Comparison of ENCODE assay signal across 15 cellular contexts in genomic region chr13:50400035-50400726, GRCh38.
DNase-seq lines count a peak whose midpoint lies in the region; ATAC-seq and TF ChIP-seq lines count a peak whose summit lies in the region.
"Had no signal": no experiment of that assay in that cellular context is flagged by ENCODE, and none has a peak within 500 bp of the region (broad histone marks: within the 10 kb centered on the region; RNA-seq: fewer than 3 reads in every experiment).

No MANE protein-coding gene starts in this region.

- 51% methylated on average over 3 of the region's 3 CpGs for WGBS in right cardiac atrium

- H3K36me3 ChIP-seq in gastrocnemius medialis, result no peaks in the 10 kb centered on the region
- H3K36me3 ChIP-seq: prostate gland, SJCRH30 had no signal

- intact Hi-C loops in right cardiac atrium (cut with DNase I), result no loop called here
- intact Hi-C loops in gastrocnemius medialis (cut with DNase I; ENCODE audit: low total_unique reads), result no loop called here

- peak; percentile 80 to 90 for ATAC-seq in right cardiac atrium
- peak in 1 of 2 donors; percentile 70 for ATAC-seq in gastrocnemius medialis
- ATAC-seq in GM21723 (IDR thresholded peaks at IDR 0.05; ENCODE audit: unreplicated experiment), result no peak
- no peak for ATAC-seq in stimulated activated naive CD8-positive, alpha-beta T cell treated with anti-CD3 and anti-CD28 coated beads, Interleukin-15, amount 100 ng/mL, for 72 hours

- TF ChIP-seq POLR2A in gastrocnemius medialis (IDR thresholded peaks at IDR 0.05), result no peak

- no peaks in the 10 kb centered on the region for H3K4me1 Mint-ChIP-seq in stimulated activated naive CD8-positive, alpha-beta T cell treated with anti-CD3 and anti-CD28 coated beads, Interleukin-15, amount 100 ng/mL, for 72 hours
- H3K4me1 Mint-ChIP-seq: activated B cell treated with CpG ODN at 0.5 μM for 24 hours had no signal

- H3K4me3 Mint-ChIP-seq in stimulated activated naive CD8-positive, alpha-beta T cell treated with anti-CD3 and anti-CD28 coated beads, Interleukin-15, amount 100 ng/mL, for 72 hours, result no peak overlapping the region
- H3K4me3 Mint-ChIP-seq: activated B cell treated with CpG ODN at 0.5 μM for 24 hours; activated T-cell treated with anti-CD3 and anti-CD28 coated beads, Interleukin-2, amount 50 U/mL, for 24 hours had no signal

- H3K9me3 Mint-ChIP-seq in stimulated activated naive CD8-positive, alpha-beta T cell treated with anti-CD3 and anti-CD28 coated beads, Interleukin-15, amount 100 ng/mL, for 72 hours, result no peaks in the 10 kb centered on the region
- H3K9me3 Mint-ChIP-seq: activated B cell treated with CpG ODN at 0.5 μM for 24 hours; activated T-cell treated with anti-CD3 and anti-CD28 coated beads, Interleukin-2, amount 50 U/mL, for 24 hours had no signal

- H3K4me3 ChIP-seq in right cardiac atrium (ENCODE audit: low read length) (no peak overlapping the region), gastrocnemius medialis (no peak overlapping the region)
- H3K4me3 ChIP-seq: prostate gland, SJCRH30, testis had no signal

- H3K9me3 ChIP-seq in right cardiac atrium (ENCODE audit: control insufficient read depth, low read length), result no peaks in the 10 kb centered on the region
- no peaks in the 10 kb centered on the region for H3K9me3 ChIP-seq in gastrocnemius medialis
- H3K9me3 ChIP-seq: prostate gland, SJCRH30, testis had no signal

- H3K4me1 ChIP-seq in right cardiac atrium (ENCODE audit: control insufficient read depth, insufficient read depth, low read length), result peaks cover 4% of the 10 kb centered on the region
- H3K4me1 ChIP-seq in gastrocnemius medialis, result peaks cover 21 to 22% of the 10 kb centered on the region in 2 donors
- H3K4me1 ChIP-seq: prostate gland, testis had no signal

- H3K27ac ChIP-seq in caudate nucleus (ENCODE audit: low read depth, low read length) (peak overlapping the region; percentile 91), right cardiac atrium (ENCODE audit: low read length) (peak overlapping the region; percentile 20), gastrocnemius medialis (peak overlapping the region; percentile 29 to 62 (median 46))
- H3K27ac ChIP-seq: prostate gland, testis had no signal

- no peaks in the 10 kb centered on the region for H3K27me3 ChIP-seq in right cardiac atrium (ENCODE audit: control insufficient read depth, insufficient read depth)
- H3K27me3 ChIP-seq in gastrocnemius medialis, result no peaks in the 10 kb centered on the region
- H3K27me3 ChIP-seq: SJCRH30, testis had no signal

- peak; percentile 65 for DNase-seq in NCI-H1694 (lab: John Stamatoyannopoulos, UW)
- peak in 55 of 61 donors; percentile 9 to 87 (median 59) for DNase-seq in caudate nucleus (lab: John Stamatoyannopoulos, UW)
- peak; percentile 31 to 73 (median 70) for DNase-seq in right cardiac atrium
- DNase-seq in gastrocnemius medialis, result peak in 1 of 2 donors; percentile 35
- no peak for DNase-seq in effector CD8-positive, alpha-beta T cell (lab: John Stamatoyannopoulos, UW)
- DNase-seq in stimulated activated naive CD8-positive, alpha-beta T cell treated with anti-CD3 and anti-CD28 coated beads, Interleukin-15, amount 100 ng/mL, for 72 hours, result no peak
- no peak for DNase-seq in activated T-cell treated with anti-CD3 and anti-CD28 coated beads, Interleukin-2, amount 50 U/mL, for 1 hour
- DNase-seq: activated B cell treated with CpG ODN at 0.5 μM for 24 hours; activated T-cell treated with anti-CD3 and anti-CD28 coated beads, Interleukin-2, amount 50 U/mL, for 24 hours; NCI-H1048; NCI-H526 treated with DMSO at 0.1 percent for 48 hours; testis had no signal

- peaks cover 17% of the 10 kb centered on the region for H3K27me3 Mint-ChIP-seq in stimulated activated naive CD8-positive, alpha-beta T cell treated with anti-CD3 and anti-CD28 coated beads, Interleukin-15, amount 100 ng/mL, for 72 hours
- H3K27me3 Mint-ChIP-seq: activated B cell treated with CpG ODN at 0.5 μM for 24 hours; activated T-cell treated with anti-CD3 and anti-CD28 coated beads, Interleukin-2, amount 50 U/mL, for 24 hours had no signal

- H3K27ac Mint-ChIP-seq in stimulated activated naive CD8-positive, alpha-beta T cell treated with anti-CD3 and anti-CD28 coated beads, Interleukin-15, amount 100 ng/mL, for 72 hours, result no peak overlapping the region
- H3K27ac Mint-ChIP-seq: activated B cell treated with CpG ODN at 0.5 μM for 24 hours; activated T-cell treated with anti-CD3 and anti-CD28 coated beads, Interleukin-2, amount 50 U/mL, for 24 hours had no signal

- no peak for TF ChIP-seq CTCF in gastrocnemius medialis (IDR thresholded peaks at IDR 0.05 in 4 of 5, conservative IDR thresholded peaks at IDR 0.05 in 1 of 5)

- in situ Hi-C loops in gastrocnemius medialis (cut with MboI; ENCODE audit: low sequenced_read_pairs in 4 of 4), result no loop called here

Comparison
In these comparisons a context has a peak if more than half of its experiments do, and no peak if none do; other contexts are left out.
1. DNase-seq: peak in NCI-H1694 (single experiment), caudate nucleus (55 of 61) and right cardiac atrium (3 of 3); none in effector CD8-positive, alpha-beta T cell (single experiment), stimulated activated naive CD8-positive, alpha-beta T cell treated with anti-CD3 and anti-CD28 coated beads, Interleukin-15, amount 100 ng/mL, for 72 hours (0 of 2) and activated T-cell treated with anti-CD3 and anti-CD28 coated beads, Interleukin-2, amount 50 U/mL, for 1 hour (single experiment).
2. H3K27ac ChIP-seq: peak in every context shown above with its lines; median percentile 91 in caudate nucleus; 46 in gastrocnemius medialis; 20 in right cardiac atrium.
3. ATAC-seq: peak in right cardiac atrium (2 of 2); none in GM21723 (single experiment) and stimulated activated naive CD8-positive, alpha-beta T cell treated with anti-CD3 and anti-CD28 coated beads, Interleukin-15, amount 100 ng/mL, for 72 hours (single experiment).